8 cellular contexts compared by ENCODE assay signal in the genomic region with DNA sequence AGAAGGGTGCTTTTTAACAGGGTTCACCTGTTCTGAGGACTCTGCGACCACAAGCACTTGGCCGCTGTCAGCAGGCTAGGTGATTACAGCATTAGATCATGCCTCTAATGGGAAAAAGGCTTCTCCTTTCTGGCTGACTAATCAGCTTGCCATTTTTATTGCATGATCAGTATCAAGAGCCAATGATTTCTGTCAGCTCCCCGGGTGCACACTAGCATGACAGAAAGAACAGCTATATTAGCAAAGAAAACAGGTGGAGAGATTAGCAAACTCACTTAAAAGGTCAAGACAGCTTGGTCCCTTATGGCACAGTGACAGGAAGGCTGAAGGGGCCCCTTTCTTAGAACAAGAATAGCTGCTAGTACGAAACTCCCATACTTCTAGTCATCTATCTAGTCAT.
DNase-seq lines count a peak whose midpoint lies in the region; ATAC-seq and TF ChIP-seq lines count a peak whose summit lies in the region.

No MANE protein-coding gene starts in this region.

- DNase-seq in ELR (ENCODE audit: low read depth) (peak; percentile 90), amniotic stem cell (lab: John Stamatoyannopoulos, UW) (peak; percentile 40), smooth muscle cell (lab: John Stamatoyannopoulos, UW; ENCODE audit: unreplicated experiment) (no peak), esophagus squamous epithelium (lab: John Stamatoyannopoulos, UW) (no peak)
- no peak for DNase-seq in activated CD4-positive, CD25-positive, alpha-beta regulatory T cell treated with anti-CD3 and anti-CD28 coated beads, Interleukin-2, amount 50 U/mL, for 72 hours
- no peak for DNase-seq in activated CD4-positive, alpha-beta T cell treated with anti-CD3 and anti-CD28 coated beads for 4 hours

- TF ChIP-seq CTCF in smooth muscle cell (IDR thresholded peaks at IDR 0.05; ENCODE audit: borderline replicate concordance, insufficient read depth, poor library complexity, severe bottlenecking) (no peak), esophagus squamous epithelium (IDR thresholded peaks at IDR 0.05) (no peak)

- WGBS in smooth muscle cell (ENCODE audit: low lambda C conversion rate): 37% methylated on average over 4 of the region's 4 CpGs
- WGBS in esophagus squamous epithelium, 2 donors: 36 to 49% methylated on average over 3 to 4 of the region's 4 CpGs

- H3K4me1 ChIP-seq in smooth muscle cell (ENCODE audit: low read depth) (no peaks in the 10 kb centered on the region), esophagus squamous epithelium (peaks cover 0 to 50% (median 47%) of the 10 kb centered on the region in 3 donors)

- H3K9me3 ChIP-seq in smooth muscle cell (replicated peaks; ENCODE audit: low read depth) (no peaks in the 10 kb centered on the region), esophagus squamous epithelium (no peaks in the 10 kb centered on the region)

- H3K4me3 ChIP-seq in smooth muscle cell (no peak overlapping the region), esophagus squamous epithelium (no peak overlapping the region)

- H3K4me2 ChIP-seq in smooth muscle cell: no peak overlapping the region

- intact Hi-C loops in esophagus squamous epithelium (cut with DNase I): loop anchor here (10.0 kb wide), 1 partner anchor 241 kb away; the partner anchor contains the start of gene RBPJ

- no peaks in the 10 kb centered on the region for H3K27me3 ChIP-seq in smooth muscle cell (ENCODE audit: low read depth)
- peaks cover 0 to 65% (median 0%) of the 10 kb centered on the region in 4 donors for H3K27me3 ChIP-seq in esophagus squamous epithelium

- no peak overlapping the region for H3K9ac ChIP-seq in smooth muscle cell (ENCODE audit: low read depth)

- ATAC-seq in GM19438 (IDR thresholded peaks at IDR 0.05; ENCODE audit: low read depth, unreplicated experiment) (peak; percentile 53), HG03442 (IDR thresholded peaks at IDR 0.05; ENCODE audit: unreplicated experiment) (peak; percentile 53)

- no peak overlapping the region for H2AFZ ChIP-seq in smooth muscle cell (ENCODE audit: low read depth)

- H4K20me1 ChIP-seq in smooth muscle cell (ENCODE audit: low read depth): no peaks in the 10 kb centered on the region

- H3K79me2 ChIP-seq in smooth muscle cell (ENCODE audit: low read depth): no peaks in the 10 kb centered on the region

- H3K36me3 ChIP-seq in smooth muscle cell (ENCODE audit: low read depth): no peaks in the 10 kb centered on the region
- H3K36me3 ChIP-seq in esophagus squamous epithelium: no peaks in the 10 kb centered on the region

- H3F3A ChIP-seq in smooth muscle cell (ENCODE audit: low read depth): no peaks in the 10 kb centered on the region

- H3K27ac ChIP-seq in smooth muscle cell (ENCODE audit: low read depth): peak overlapping the region; percentile 28
- H3K27ac ChIP-seq in esophagus squamous epithelium: peak overlapping the region in 1 of 4 donors; percentile 14

- no peak for TF ChIP-seq POLR2A in esophagus squamous epithelium (IDR thresholded peaks at IDR 0.05)

Comparison
In these comparisons a context has a peak if more than half of its experiments do, and no peak if none do; other contexts are left out.
1. DNase-seq: peak in ELR (single experiment) and amniotic stem cell (single experiment); none in smooth muscle cell (single experiment), esophagus squamous epithelium (single experiment), activated CD4-positive, CD25-positive, alpha-beta regulatory T cell treated with anti-CD3 and anti-CD28 coated beads, Interleukin-2, amount 50 U/mL, for 72 hours (single experiment) and activated CD4-positive, alpha-beta T cell treated with anti-CD3 and anti-CD28 coated beads for 4 hours (0 of 2).